In genomic region chr18:44651453-44651852, GRCh38 we compare ENCODE assay signal across 14 cellular contexts. TPM values are rescaled to one million over a fixed set of nuclear protein-coding genes. Genes with fewer than 3 reads are reported as not detected.
DNase-seq lines count a peak whose midpoint lies in the region; ATAC-seq, FAIRE-seq and TF ChIP-seq lines count a peak whose summit lies in the region.
"Had no signal": no experiment of that assay in that cellular context is flagged by ENCODE, and none has a peak within 500 bp of the region (broad histone marks: within the 10 kb centered on the region; RNA-seq: fewer than 3 reads in every experiment).

No MANE protein-coding gene starts in this region.

- POLR2A ChIA-PET in H1 (lab: Charles Lee; ENCODE audit: partially characterized antibody): no interaction called here

- in situ Hi-C loops in ACHN (cut with HindIII; ENCODE audit: low pct_ligation_motif_present, low pct_unique_long_range_greater_than_20kb, low sequenced_read_pairs): no loop called here

- H3K14ac ChIP-seq in H1 (ENCODE audit: insufficient read length) (no peak overlapping the region), mesenchymal stem cell (ENCODE audit: low read length in 2 of 2) (no peak overlapping the region)

- H3K56ac ChIP-seq in H1 (replicated peaks; ENCODE audit: insufficient read length, low read depth, low read length): no peak overlapping the region

- H2BK120ac ChIP-seq in H1 (replicated peaks; ENCODE audit: low read depth, low read length) (no peak overlapping the region), mesenchymal stem cell (ENCODE audit: low read depth, low read length) (no peak overlapping the region)

- H3K79me1 ChIP-seq in H1 (ENCODE audit: low read depth, low read length) (no peaks in the 10 kb centered on the region), mesenchymal stem cell (replicated peaks; ENCODE audit: low read length, poor library complexity, severe bottlenecking) (no peaks in the 10 kb centered on the region)

- H2AFZ ChIP-seq in H1 (ENCODE audit: low read length) (no peak overlapping the region), mesenchymal stem cell (ENCODE audit: low read depth, low read length) (no peak overlapping the region)
- H2AFZ ChIP-seq: neural progenitor cell had no signal

- no peaks in the 10 kb centered on the region for H3K36me3 ChIP-seq in H1 (ENCODE audit: control insufficient read depth in 2 of 4, insufficient read depth in 4 of 4, low read length in 3 of 4)
- H3K36me3 ChIP-seq in mesenchymal stem cell (ENCODE audit: control insufficient read depth in 1 of 2, insufficient read depth in 2 of 2, low read depth in 1 of 2, low read length in 2 of 2): no peaks in the 10 kb centered on the region
- H3K36me3 ChIP-seq: neural progenitor cell, vagina had no signal

- no peak overlapping the region for H4K5ac ChIP-seq in H1 (ENCODE audit: insufficient read length, low read depth, low read length)

- no peak for ATAC-seq in GM18870 (IDR thresholded peaks at IDR 0.05; ENCODE audit: unreplicated experiment)

- H4K91ac ChIP-seq in H1 (replicated peaks; ENCODE audit: insufficient read length, low read length): no peak overlapping the region
- no peak overlapping the region for H4K91ac ChIP-seq in mesenchymal stem cell (ENCODE audit: low read length)

- H3K4me3 ChIP-seq in H1 (ENCODE audit: extremely low read depth in 1 of 4, insufficient read depth in 2 of 4, low read depth in 3 of 4, low read length in 4 of 4): no peak overlapping the region
- H3K4me3 ChIP-seq in mesenchymal stem cell (ENCODE audit: insufficient read depth in 1 of 2, low read depth in 1 of 2, low read length in 2 of 2): no peak overlapping the region
- H3K4me3 ChIP-seq: neural progenitor cell, vagina had no signal

- no peak for TF ChIP-seq EP300 in H1 (IDR thresholded peaks at IDR 0.05; ENCODE audit: borderline replicate concordance in 1 of 2, low read depth in 2 of 2, low read length in 2 of 2)

- H3K4ac ChIP-seq in H1 (replicated peaks; ENCODE audit: insufficient read length, low read depth, low read length) (no peak overlapping the region), mesenchymal stem cell (ENCODE audit: low read depth in 1 of 2, low read length in 2 of 2) (no peak overlapping the region)

- H2BK20ac ChIP-seq in H1 (ENCODE audit: low read length): no peak overlapping the region

- no peak for TF ChIP-seq POLR2A in H1 (IDR thresholded peaks at IDR 0.05; ENCODE audit: control extremely low read depth in 1 of 2, low read depth in 2 of 2, low read length in 2 of 2)

- WGBS in H1 (ENCODE audit: extremely low coverage in 1 of 2, insufficient coverage in 1 of 2, insufficient read length in 1 of 2, insufficient replicate concordance in 2 of 2, low coverage in 1 of 2, low lambda C conversion rate in 2 of 2, missing lambda C conversion rate in 1 of 2), 2 experiments: 79% methylated on average over 6 of the region's 6 CpGs; no CpG with 5 or more reads in 1 of the 2 experiments
- WGBS in mesenchymal stem cell: 8% methylated on average over 4 of the region's 6 CpGs

- H3K27me3 ChIP-seq in H1 (replicated peaks in 1 of 4; ENCODE audit: control insufficient read depth in 3 of 4, extremely low read depth in 1 of 4, insufficient read depth in 3 of 4, low read length in 3 of 4) (no peaks in the 10 kb centered on the region), mesenchymal stem cell (ENCODE audit: control insufficient read depth in 1 of 2, insufficient read depth in 1 of 2, low read length in 2 of 2) (no peaks in the 10 kb centered on the region)
- H3K27me3 ChIP-seq: neural progenitor cell, vagina had no signal

- H3K27ac ChIP-seq in H1 (ENCODE audit: low read depth, low read length) (no peak overlapping the region), mesenchymal stem cell (ENCODE audit: low read length, poor library complexity, severe bottlenecking) (peak overlapping the region; percentile 60)
- H3K27ac ChIP-seq: C4-2B, neural progenitor cell, vagina had no signal

- no peak overlapping the region for H4K8ac ChIP-seq in H1 (ENCODE audit: extremely low read depth, insufficient read depth, low read length)
- no peak overlapping the region for H4K8ac ChIP-seq in mesenchymal stem cell (ENCODE audit: low read length)

- H2BK15ac ChIP-seq in H1 (ENCODE audit: low read length): no peak overlapping the region
- no peak overlapping the region for H2BK15ac ChIP-seq in mesenchymal stem cell (ENCODE audit: low read depth, poor library complexity, severe bottlenecking)

- H3K23me2 ChIP-seq in H1 (ENCODE audit: low read depth, low read length): no peaks in the 10 kb centered on the region

- FAIRE-seq in H1 (lab: Jason Lieb, UNC): no peak

- H3K9me3 ChIP-seq in H1 (ENCODE audit: insufficient read depth in 2 of 2, low read depth in 1 of 2, low read length in 1 of 2) (no peaks in the 10 kb centered on the region), mesenchymal stem cell (ENCODE audit: control insufficient read depth, low read length) (no peaks in the 10 kb centered on the region)
- H3K9me3 ChIP-seq: vagina had no signal

- no peak overlapping the region for H2AK5ac ChIP-seq in H1 (ENCODE audit: low read depth, low read length)
- no peak overlapping the region for H2AK5ac ChIP-seq in mesenchymal stem cell (ENCODE audit: low read length, severe bottlenecking)

- H2BK5ac ChIP-seq in H1 (ENCODE audit: low read depth, low read length): no peak overlapping the region
- no peak overlapping the region for H2BK5ac ChIP-seq in mesenchymal stem cell (ENCODE audit: low read depth, low read length, poor library complexity, severe bottlenecking)

- TF ChIP-seq RAD21 in H1 (IDR thresholded peaks at IDR 0.05 in 1 of 2, conservative IDR thresholded peaks at IDR 0.05 in 1 of 2; ENCODE audit: low read depth in 2 of 2, low read length in 2 of 2): no peak

- H3K23ac ChIP-seq in H1 (ENCODE audit: insufficient read length): no peak overlapping the region
- no peak overlapping the region for H3K23ac ChIP-seq in mesenchymal stem cell (ENCODE audit: low read length in 2 of 2)

- no peaks in the 10 kb centered on the region for H4K20me1 ChIP-seq in H1 (replicated peaks in 1 of 2; ENCODE audit: control insufficient read depth in 1 of 2, insufficient read depth in 2 of 2, low read length in 2 of 2)

- DNase-seq in ACHN: peak; percentile 64
- peak; percentile 85 for DNase-seq in LHCN-M2 (ENCODE audit: low read depth)
- no peak for DNase-seq in H1 (ENCODE audit: low read depth in 1 of 2, low spot score in 2 of 2)
- peak; percentile 70 for DNase-seq in mesenchymal stem cell
- DNase-seq in NCI-H2029 (lab: John Stamatoyannopoulos, UW): no peak
- DNase-seq in cerebellum (ENCODE audit: low spot score): no peak
- DNase-seq in SW480 (ENCODE audit: low spot score): no peak
- DNase-seq: activated CD4-positive, alpha-beta T cell treated with anti-CD3 and anti-CD28 coated beads, Interleukin-2, amount 50 U/mL, for 4 hours; NCI-H146; SHP77 treated with DMSO at 0.1 percent for 48 hours had no signal

- no peak overlapping the region for H3K18ac ChIP-seq in H1 (ENCODE audit: extremely low read depth, low read length)
- no peak overlapping the region for H3K18ac ChIP-seq in mesenchymal stem cell (ENCODE audit: low read depth in 1 of 2, low read length in 2 of 2)

- no peak overlapping the region for H3K9ac ChIP-seq in H1 (replicated peaks in 1 of 4; ENCODE audit: extremely low read depth in 1 of 4, low read depth in 3 of 4, low read length in 3 of 4)
- H3K9ac ChIP-seq in mesenchymal stem cell (ENCODE audit: low read length): no peak overlapping the region
- H3K9ac ChIP-seq: neural progenitor cell had no signal

- H3K79me2 ChIP-seq in H1 (ENCODE audit: control insufficient read depth in 1 of 2, insufficient read depth in 2 of 2, low read length in 2 of 2): no peaks in the 10 kb centered on the region

- TF ChIP-seq CTCF in H1 (IDR thresholded peaks at IDR 0.05; ENCODE audit: control extremely low read depth in 1 of 3, insufficient read depth in 1 of 3, low read depth in 1 of 3, low read length in 3 of 3): no peak

- H2BK12ac ChIP-seq in H1 (ENCODE audit: low read depth, low read length) (no peak overlapping the region), mesenchymal stem cell (ENCODE audit: low read length in 2 of 2) (no peak overlapping the region)

- H3K4me1 ChIP-seq in H1 (replicated peaks in 1 of 4; ENCODE audit: control insufficient read depth in 3 of 4, insufficient read depth in 4 of 4, low read length in 3 of 4): no peaks in the 10 kb centered on the region
- peaks cover 5% of the 10 kb centered on the region for H3K4me1 ChIP-seq in mesenchymal stem cell (ENCODE audit: control insufficient read depth, insufficient read depth, low read depth, low read length)
- H3K4me1 ChIP-seq: neural progenitor cell, vagina had no signal

- H3K4me2 ChIP-seq in H1 (ENCODE audit: insufficient read depth in 1 of 2, low read depth in 2 of 2, low read length in 2 of 2) (no peak overlapping the region), mesenchymal stem cell (ENCODE audit: low read length, poor library complexity, severe bottlenecking) (no peak overlapping the region)
- H3K4me2 ChIP-seq: neural progenitor cell had no signal

- CTCF ChIA-PET in H1 (lab: Charles Lee; ENCODE audit: partially characterized antibody): interaction anchor here (0.7 kb wide), 1 partner anchor 31 kb away, joined by 3 read pairs; no protein-coding TSS in a partner anchor

TF ChIP-seq in H1, 55 proteins besides CTCF, POLR2A, EP300 and RAD21 (continues in another document):
- TF ChIP-seq RXRA (IDR thresholded peaks at IDR 0.05; ENCODE audit: insufficient read depth, low read depth, low read length) (no peak), POLR2AphosphoS5 (IDR thresholded peaks at IDR 0.05; ENCODE audit: low read depth, low read length) (no peak), JUN (IDR thresholded peaks at IDR 0.05; ENCODE audit: low read depth, low read length) (no peak), CEBPB (IDR thresholded peaks at IDR 0.05; ENCODE audit: low read depth, low read length) (peak; percentile 69; the same call in 1 of the 2 replicates), ATF3 (IDR thresholded peaks at IDR 0.05; ENCODE audit: insufficient read depth, low read depth, low read length) (no peak), CHD2 (IDR thresholded peaks at IDR 0.05; ENCODE audit: low read length) (no peak)

RNA-seq across cellular contexts. Expression of gene SETBP1, which starts 29.2 kb away (rescaled TPM):
- total RNA-seq in LHCN-M2 (2014; rRNA removed) (0.77 and 1.6 TPM in 2 replicates), cerebellum (46.3 TPM)
- polyA plus RNA-seq in LHCN-M2 (2012): 0.32 TPM
- total RNA-seq in H1 (2021; fragmentation: NEBNext Ultra II Directional; extraction: Animal tissue kit (Norgen Biotek cat#: 25700)): 4.6 and 6.5 TPM in 2 replicates
- 1.8 and 2.0 TPM in 2 replicates for polyA plus RNA-seq in H1 (2011; rRNA removed)
- polyA plus RNA-seq in H1 (2011; cell fraction: cytosol; rRNA removed): 1.7 TPM
- 5.8 TPM for polyA plus RNA-seq in H1 (2011; cell fraction: nucleus; rRNA removed)
- 1.6 to 2.1 TPM (median 1.8 TPM) in 4 replicates for polyA plus RNA-seq in H1 (2012, experiment 1 of 2)
- 0.30 TPM for polyA plus RNA-seq in H1 (2012, experiment 2 of 2)
- polyA plus RNA-seq in H1 (2013, experiment 1 of 2): 1.2 TPM
- polyA plus RNA-seq in H1 (2013, experiment 2 of 2): 1.3 TPM
- polyA minus RNA-seq in H1 (2011; rRNA and poly(A)+ RNA removed): 8.7 and 8.9 TPM in 2 replicates
- polyA minus RNA-seq in H1 (2011; cell fraction: cytosol; rRNA and poly(A)+ RNA removed): 3.9 TPM
- 29.7 TPM for polyA minus RNA-seq in H1 (2011; cell fraction: nucleus; rRNA and poly(A)+ RNA removed)
- polyA plus RNA-seq in mesenchymal stem cell (2013, experiment 1 of 2): 4.5 TPM
- polyA plus RNA-seq in mesenchymal stem cell (2013, experiment 2 of 2): 4.5 TPM

Comparison
In these comparisons a context has a peak if more than half of its experiments do, and no peak if none do; other contexts are left out.
1. DNase-seq: peak in ACHN (single experiment), LHCN-M2 (single experiment) and mesenchymal stem cell (single experiment); none in H1 (0 of 2), NCI-H2029 (single experiment), cerebellum (single experiment) and SW480 (single experiment).